Comparison of ENCODE assay signal across 15 cellular contexts in the genomic region with DNA sequence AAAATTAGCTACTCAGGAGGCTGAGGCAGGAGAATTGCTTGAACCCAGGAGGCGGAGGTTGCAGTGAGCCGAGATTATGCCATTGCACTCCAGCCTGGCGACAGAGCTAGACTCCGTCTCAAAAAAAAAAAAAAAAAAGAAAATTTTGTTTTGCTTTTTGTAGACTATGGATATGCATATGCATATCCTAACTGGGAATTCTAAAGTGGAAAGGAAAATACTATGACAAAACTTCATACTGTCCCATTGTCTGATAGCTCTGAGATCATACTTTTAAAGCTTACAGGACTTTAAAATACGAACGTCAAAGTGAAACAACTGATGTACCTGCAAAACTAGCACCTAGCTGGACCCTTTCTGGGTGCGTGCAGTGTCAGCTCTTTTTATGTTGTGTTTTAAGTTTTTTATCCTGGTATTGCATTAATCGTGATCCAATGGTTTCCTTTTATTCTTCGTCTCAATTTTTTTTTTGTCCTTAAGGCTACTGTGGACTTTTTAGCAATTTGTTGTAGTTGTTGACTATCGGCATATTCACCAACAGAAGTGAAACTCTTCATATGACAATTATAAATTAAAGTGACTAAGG. TPM values are rescaled to one million over a fixed set of nuclear protein-coding genes. Genes with fewer than 3 reads are reported as not detected.
DNase-seq lines count a peak whose midpoint lies in the region; ATAC-seq lines count a peak whose summit lies in the region.
"Had no signal": no experiment of that assay in that cellular context is flagged by ENCODE, and none has a peak within 500 bp of the region (broad histone marks: within the 10 kb centered on the region; RNA-seq: fewer than 3 reads in every experiment).

No MANE protein-coding gene starts in this region.

- H3K27ac Mint-ChIP-seq in CD4-positive, CD25-positive, alpha-beta regulatory T cell: peak overlapping the region in 2 of 3 donors; percentile 15 to 83
- peak overlapping the region; percentile 13 for H3K27ac Mint-ChIP-seq in central memory CD8-positive, alpha-beta T cell (ENCODE audit: low read depth)
- H3K27ac Mint-ChIP-seq: dendritic cell treated with granulocyte-macrophage colony-stimulating factor and Interleukin-4, amounts not matched to agents 40 ng/mL and 50 ng/mL, for 4 days had no signal

- no CpG with 5 or more reads among the region's 10 CpGs for WGBS in neuronal stem cell (ENCODE audit: extremely low coverage in 2 of 2, insufficient read length in 2 of 2, insufficient replicate concordance in 1 of 2), 2 donors

- H3K23ac ChIP-seq in neuronal stem cell (ENCODE audit: low read depth, low read length, poor library complexity): no peak overlapping the region

- H3K9me3 ChIP-seq in CD4-positive, CD25-positive, alpha-beta regulatory T cell (ENCODE audit: control insufficient read depth in 2 of 2, low read length in 2 of 2): no peaks in the 10 kb centered on the region
- no peaks in the 10 kb centered on the region for H3K9me3 ChIP-seq in Karpas-422 (ENCODE audit: low read length)
- H3K9me3 ChIP-seq in neuronal stem cell (replicated peaks in 1 of 2; ENCODE audit: control insufficient read depth in 2 of 2, insufficient read depth in 1 of 2, low read depth in 1 of 2, low read length in 2 of 2): no peaks in the 10 kb centered on the region
- H3K9me3 ChIP-seq: BE2C, HAP-1, pancreas, SK-N-SH had no signal

- H2BK120ac ChIP-seq in neuronal stem cell (ENCODE audit: low read depth, low read length): no peak overlapping the region

- H3K4me2 ChIP-seq in Karpas-422 (ENCODE audit: low read depth, low read length, poor library complexity, severe bottlenecking) (peak overlapping the region; percentile 16), neuronal stem cell (ENCODE audit: insufficient read depth, low read length, poor library complexity, severe bottlenecking) (no peak overlapping the region)
- H3K4me2 ChIP-seq: SK-N-SH had no signal

- no peaks in the 10 kb centered on the region for H3K9me3 Mint-ChIP-seq in CD4-positive, CD25-positive, alpha-beta regulatory T cell
- no peaks in the 10 kb centered on the region for H3K9me3 Mint-ChIP-seq in central memory CD8-positive, alpha-beta T cell
- H3K9me3 Mint-ChIP-seq: activated CD4-positive, alpha-beta memory T cell treated with anti-CD3 and anti-CD28 coated beads for 36 hours; dendritic cell treated with granulocyte-macrophage colony-stimulating factor and Interleukin-4, amounts not matched to agents 40 ng/mL and 50 ng/mL, for 4 days had no signal

- no peak overlapping the region for H3K4me3 Mint-ChIP-seq in CD4-positive, CD25-positive, alpha-beta regulatory T cell
- H3K4me3 Mint-ChIP-seq in central memory CD8-positive, alpha-beta T cell: no peak overlapping the region
- H3K4me3 Mint-ChIP-seq: activated CD4-positive, alpha-beta memory T cell treated with anti-CD3 and anti-CD28 coated beads for 36 hours; dendritic cell treated with granulocyte-macrophage colony-stimulating factor and Interleukin-4, amounts not matched to agents 40 ng/mL and 50 ng/mL, for 4 days had no signal

- no peak overlapping the region for H3K14ac ChIP-seq in neuronal stem cell (ENCODE audit: low read length)

- DNase-seq in CD4-positive, CD25-positive, alpha-beta regulatory T cell: peak in 1 of 3 donors; percentile 17
- DNase-seq in Karpas-422: no peak
- no peak for DNase-seq in central memory CD8-positive, alpha-beta T cell (ENCODE audit: low spot score in 2 of 2)
- DNase-seq in stimulated activated CD4-positive, alpha-beta T cell treated with anti-CD3 and anti-CD28 coated beads, Interleukin-15, amount 100 ng/mL, for 24 hours: no peak
- DNase-seq in KBM-7: no peak
- no peak for DNase-seq in neuronal stem cell (ENCODE audit: low spot score)
- DNase-seq: activated naive CD4-positive, alpha-beta T cell; stimulated activated CD4-positive, alpha-beta T cell treated with anti-CD3 and anti-CD28 coated beads, Interleukin-2, amount 100 ng/mL, for 24 hours had no signal

- no peaks in the 10 kb centered on the region for H3K27me3 ChIP-seq in CD4-positive, CD25-positive, alpha-beta regulatory T cell (ENCODE audit: control insufficient read depth, insufficient read depth, low read length)
- no peaks in the 10 kb centered on the region for H3K27me3 ChIP-seq in Karpas-422 (ENCODE audit: low read length)
- no peaks in the 10 kb centered on the region for H3K27me3 ChIP-seq in neuronal stem cell (ENCODE audit: control insufficient read depth in 3 of 3, insufficient read depth in 3 of 3, low read depth in 1 of 3, low read length in 3 of 3)
- H3K27me3 ChIP-seq: BE2C, pancreas had no signal

- H3K9ac ChIP-seq in Karpas-422 (ENCODE audit: low read length) (no peak overlapping the region), neuronal stem cell (ENCODE audit: low read depth, low read length, poor library complexity) (no peak overlapping the region)
- H3K9ac ChIP-seq: SK-N-SH had no signal

- H3K36me3 Mint-ChIP-seq in CD4-positive, CD25-positive, alpha-beta regulatory T cell: peaks cover 22% of the 10 kb centered on the region
- H3K36me3 Mint-ChIP-seq in central memory CD8-positive, alpha-beta T cell (ENCODE audit: insufficient read depth): peaks cover 19% of the 10 kb centered on the region

- no peak overlapping the region for H3K4ac ChIP-seq in neuronal stem cell (ENCODE audit: low read length)

- in situ Hi-C loops in KBM-7 (cut with MboI; ENCODE audit: low pct_unique_long_range_greater_than_20kb, low sequenced_read_pairs): no loop called here

- no peaks in the 10 kb centered on the region for H4K20me1 ChIP-seq in Karpas-422 (ENCODE audit: insufficient read depth, low read depth, low read length)

- H2AFZ ChIP-seq in Karpas-422 (ENCODE audit: low read length) (no peak overlapping the region), neuronal stem cell (ENCODE audit: low read length) (no peak overlapping the region)

- peaks cover 18% of the 10 kb centered on the region for H3K36me3 ChIP-seq in CD4-positive, CD25-positive, alpha-beta regulatory T cell (ENCODE audit: control insufficient read depth, insufficient read depth, low read length)
- H3K36me3 ChIP-seq in Karpas-422 (ENCODE audit: insufficient read depth, low read length) (peaks cover 21% of the 10 kb centered on the region; the same call in 1 of the 2 replicates), neuronal stem cell (replicated peaks in 1 of 2; ENCODE audit: control insufficient read depth in 2 of 2, insufficient read depth in 2 of 2, low read length in 2 of 2) (peaks cover 0 to 33% of the 10 kb centered on the region in 2 donors)
- H3K36me3 ChIP-seq: pancreas had no signal

- H3K18ac ChIP-seq in neuronal stem cell (ENCODE audit: low read length): no peak overlapping the region

- H2AK5ac ChIP-seq in neuronal stem cell (ENCODE audit: low read depth, low read length): no peak overlapping the region

- H2BK12ac ChIP-seq in neuronal stem cell (ENCODE audit: low read length): no peak overlapping the region

- no peak overlapping the region for H3K4me3 ChIP-seq in CD4-positive, CD25-positive, alpha-beta regulatory T cell (ENCODE audit: low read depth, low read length)
- H3K4me3 ChIP-seq in Karpas-422 (ENCODE audit: low read length) (no peak overlapping the region), neuronal stem cell (ENCODE audit: low read length in 2 of 2) (no peak overlapping the region)
- H3K4me3 ChIP-seq: HAP-1, pancreas had no signal

- no peak overlapping the region for H4K91ac ChIP-seq in neuronal stem cell (ENCODE audit: low read depth, low read length, poor library complexity)

- no peaks in the 10 kb centered on the region for H3K9me2 ChIP-seq in Karpas-422 (replicated peaks; ENCODE audit: insufficient read depth, low read length)
- H3K9me2 ChIP-seq: SK-N-SH had no signal

- H3K4me1 ChIP-seq in CD4-positive, CD25-positive, alpha-beta regulatory T cell (ENCODE audit: control insufficient read depth, insufficient read depth, low read length, poor library complexity, severe bottlenecking): no peaks in the 10 kb centered on the region
- H3K4me1 ChIP-seq in Karpas-422 (ENCODE audit: low read length) (peaks cover 10% of the 10 kb centered on the region), neuronal stem cell (ENCODE audit: control insufficient read depth in 2 of 2, insufficient read depth in 1 of 2, low read depth in 1 of 2, low read length in 2 of 2) (no peaks in the 10 kb centered on the region)
- H3K4me1 ChIP-seq: pancreas had no signal

- no peak for ATAC-seq in CD4-positive, CD25-positive, alpha-beta regulatory T cell (ENCODE audit: low read depth in 2 of 2)
- peak; percentile 12 for ATAC-seq in GM19395 (IDR thresholded peaks at IDR 0.05; ENCODE audit: unreplicated experiment)
- ATAC-seq in central memory CD8-positive, alpha-beta T cell (replicated peaks; ENCODE audit: extremely low read depth, poor library complexity, severe bottlenecking): no peak

- H3K27ac ChIP-seq in CD4-positive, CD25-positive, alpha-beta regulatory T cell (ENCODE audit: insufficient read depth, low read length, poor library complexity, severe bottlenecking): no peak overlapping the region
- no peak overlapping the region for H3K27ac ChIP-seq in Karpas-422 (ENCODE audit: low read length)
- no peak overlapping the region for H3K27ac ChIP-seq in neuronal stem cell (replicated peaks; ENCODE audit: low read length)
- H3K27ac ChIP-seq: pancreas had no signal

- no peak overlapping the region for H2BK5ac ChIP-seq in neuronal stem cell (ENCODE audit: low read length)

- no peak overlapping the region for H4K8ac ChIP-seq in neuronal stem cell (ENCODE audit: low read depth, low read length)

- H3K4me1 Mint-ChIP-seq in CD4-positive, CD25-positive, alpha-beta regulatory T cell: peaks cover 5 to 9% (median 8%) of the 10 kb centered on the region in 4 donors
- peaks cover 17% of the 10 kb centered on the region for H3K4me1 Mint-ChIP-seq in central memory CD8-positive, alpha-beta T cell

- H3K79me1 ChIP-seq in neuronal stem cell (ENCODE audit: low read depth, low read length): no peaks in the 10 kb centered on the region

- no peaks in the 10 kb centered on the region for H3K27me3 Mint-ChIP-seq in CD4-positive, CD25-positive, alpha-beta regulatory T cell
- no peaks in the 10 kb centered on the region for H3K27me3 Mint-ChIP-seq in central memory CD8-positive, alpha-beta T cell
- H3K27me3 Mint-ChIP-seq: activated CD4-positive, alpha-beta memory T cell treated with anti-CD3 and anti-CD28 coated beads for 36 hours; dendritic cell treated with granulocyte-macrophage colony-stimulating factor and Interleukin-4, amounts not matched to agents 40 ng/mL and 50 ng/mL, for 4 days had no signal

- no peak overlapping the region for H2BK15ac ChIP-seq in neuronal stem cell (ENCODE audit: low read length)

- peaks cover 27% of the 10 kb centered on the region for H3K79me2 ChIP-seq in Karpas-422 (ENCODE audit: low read length)

RNA-seq across cellular contexts. Expression of gene SPRTN, which starts 19.2 kb away (rescaled TPM):
- 31.3 TPM for total RNA-seq in CD4-positive, CD25-positive, alpha-beta regulatory T cell
- 10 to 100 TPM; 18.5 to 27.3 (median 23.1) TPM for polyA plus RNA-seq in CD4-positive, CD25-positive, alpha-beta regulatory T cell
- 17.4 and 18.9 TPM in 2 replicates for total RNA-seq in Karpas-422 (2014; rRNA removed; shearing (Covaris generic); ENCODE audit: low replicate concordance)
- 10.0 TPM for polyA plus RNA-seq in neuronal stem cell (2013, experiment 1 of 2)
- polyA plus RNA-seq in neuronal stem cell (2013, experiment 2 of 2): 10.8 TPM

RNA-seq across cellular contexts. Expression of gene EXOC8, which starts 19.6 kb away (rescaled TPM):
- total RNA-seq in CD4-positive, CD25-positive, alpha-beta regulatory T cell: 46.1 TPM
- polyA plus RNA-seq in CD4-positive, CD25-positive, alpha-beta regulatory T cell: 1 to 10 TPM; 3.9 to 5.4 (median 4.1) TPM
- 12.1 and 12.6 TPM in 2 replicates for total RNA-seq in Karpas-422 (2014; rRNA removed; shearing (Covaris generic); ENCODE audit: low replicate concordance)
- polyA plus RNA-seq in neuronal stem cell (2013, experiment 1 of 2): 2.7 TPM
- 2.7 TPM for polyA plus RNA-seq in neuronal stem cell (2013, experiment 2 of 2)
